Comparison of ENCODE assay signal across 18 cellular contexts in the genomic region with DNA sequence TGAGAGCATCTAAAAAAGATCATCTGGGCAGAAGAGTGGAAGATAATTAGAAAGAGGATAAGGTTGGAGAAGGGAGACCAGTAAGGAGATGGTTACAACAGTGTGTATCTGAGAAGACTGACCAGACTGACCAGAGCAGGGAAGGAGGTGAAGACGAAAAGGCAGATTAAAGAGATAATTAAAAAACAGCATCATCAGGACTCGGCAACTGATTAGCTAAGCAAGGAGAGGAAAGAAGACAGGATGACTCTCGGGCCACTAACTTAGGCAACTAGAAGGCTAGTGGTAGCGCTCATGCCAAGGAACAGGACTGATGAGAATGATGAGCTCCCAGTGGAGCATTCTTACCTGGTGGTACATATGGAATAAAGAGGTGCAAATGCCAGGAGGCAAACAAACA. TPM values are rescaled to one million over a fixed set of nuclear protein-coding genes. Genes with fewer than 3 reads are reported as not detected.
DNase-seq lines count a peak whose midpoint lies in the region; ATAC-seq, FAIRE-seq and TF ChIP-seq lines count a peak whose summit lies in the region.
"Had no signal": no experiment of that assay in that cellular context is flagged by ENCODE, and none has a peak within 500 bp of the region (broad histone marks: within the 10 kb centered on the region; RNA-seq: fewer than 3 reads in every experiment).

No MANE protein-coding gene starts in this region.

- H3K27ac ChIP-seq in DND-41 (ENCODE audit: low read length) (no peak overlapping the region), colonic mucosa (peak overlapping the region; percentile 19), neural progenitor cell (no peak overlapping the region)
- H3K27ac ChIP-seq: C4-2B had no signal

- H3K27me3 Mint-ChIP-seq in neural progenitor cell (ENCODE audit: insufficient read depth, low read depth) = no peaks in the 10 kb centered on the region
- H3K27me3 Mint-ChIP-seq: CD4-positive, alpha-beta memory T cell had no signal

- no peaks in the 10 kb centered on the region; the same call in 1 of the 2 replicates for H3F3A ChIP-seq in Loucy (ENCODE audit: low read depth)
- peaks cover 10% of the 10 kb centered on the region for H3F3A ChIP-seq in neural progenitor cell (ENCODE audit: low read depth)

- peaks cover 40% of the 10 kb centered on the region for H3K4me1 ChIP-seq in DND-41 (ENCODE audit: insufficient read depth, low read length)
- peaks cover 33% of the 10 kb centered on the region for H3K4me1 ChIP-seq in Loucy (ENCODE audit: insufficient read depth, low read length, poor library complexity, severe bottlenecking)
- H3K4me1 ChIP-seq in colonic mucosa = peaks cover 8% of the 10 kb centered on the region
- peaks cover 7% of the 10 kb centered on the region for H3K4me1 ChIP-seq in neural progenitor cell

- H3K36me3 ChIP-seq in DND-41 (ENCODE audit: insufficient read depth, low read length) (peaks cover 67% of the 10 kb centered on the region), Loucy (ENCODE audit: insufficient read depth, low read length) (peaks cover 16% of the 10 kb centered on the region; the same call in 1 of the 2 replicates), colonic mucosa (peaks cover 7% of the 10 kb centered on the region), neural progenitor cell (peaks cover 16% of the 10 kb centered on the region)

- H3K9ac ChIP-seq in DND-41 (ENCODE audit: low read depth, low read length) (no peak overlapping the region), Loucy (ENCODE audit: low read depth, low read length, poor library complexity, severe bottlenecking) (peak overlapping the region; percentile 34), colonic mucosa (ENCODE audit: low read depth in 2 of 2, low read length in 2 of 2) (no peak overlapping the region), neural progenitor cell (peak overlapping the region; percentile 16)

- DNase-seq in DND-41 (no peak), colonic mucosa (no peak), neural progenitor cell (ENCODE audit: low spot score) (no peak), DMS 273 (lab: John Stamatoyannopoulos, UW; ENCODE audit: unreplicated experiment) (no peak), GM19239 (ENCODE audit: insufficient read length, low spot score) (no peak), SW 1271 (lab: John Stamatoyannopoulos, UW) (no peak)
- DNase-seq in activated CD4-positive, alpha-beta T cell treated with anti-CD3 and anti-CD28 coated beads for 1 hour = no peak
- DNase-seq: ACHN; AML-193; CD4-positive, alpha-beta memory T cell; DMS53; GDM1; GOT3; H7 had no signal

- FAIRE-seq in GM19239 (lab: Jason Lieb, UNC) = no peak
- FAIRE-seq: A204.1 had no signal

- H3K36me3 Mint-ChIP-seq in neural progenitor cell = peaks cover 11% of the 10 kb centered on the region

- peak overlapping the region; percentile 10 for H3K4me2 ChIP-seq in DND-41 (ENCODE audit: insufficient read depth, low read length)
- H3K4me2 ChIP-seq in Loucy (ENCODE audit: low read depth, low read length, poor library complexity, severe bottlenecking) = peak overlapping the region; percentile 79
- H3K4me2 ChIP-seq in neural progenitor cell = no peak overlapping the region

- H2AFZ ChIP-seq in DND-41 (ENCODE audit: low read depth, low read length) (no peak overlapping the region), Loucy (ENCODE audit: low read length) (no peak overlapping the region), neural progenitor cell (replicated peaks) (no peak overlapping the region)

- no peaks in the 10 kb centered on the region for H4K20me1 ChIP-seq in DND-41 (ENCODE audit: insufficient read depth, low read length)
- H4K20me1 ChIP-seq in Loucy (ENCODE audit: insufficient read depth, low read length, poor library complexity, severe bottlenecking) = no peaks in the 10 kb centered on the region
- no peaks in the 10 kb centered on the region for H4K20me1 ChIP-seq in neural progenitor cell (ENCODE audit: low read depth)

- H3K4me1 Mint-ChIP-seq in neural progenitor cell = peaks cover 12% of the 10 kb centered on the region

- H3K9me3 ChIP-seq in DND-41 (ENCODE audit: insufficient read depth, low read length, severe bottlenecking) (no peaks in the 10 kb centered on the region), Loucy (ENCODE audit: insufficient read depth, low read depth, low read length) (no peaks in the 10 kb centered on the region), colonic mucosa (no peaks in the 10 kb centered on the region), neural progenitor cell (ENCODE audit: low read depth) (no peaks in the 10 kb centered on the region)

- ATAC-seq in DND-41 (ENCODE audit: insufficient read depth, low read depth) = no peak
- ATAC-seq: HCT116 had no signal

- no peak overlapping the region for H3K27ac Mint-ChIP-seq in neural progenitor cell

- no peak overlapping the region for H3K4me3 ChIP-seq in DND-41 (ENCODE audit: low read depth in 1 of 2, low read length in 2 of 2)
- H3K4me3 ChIP-seq in Loucy (ENCODE audit: low read length, poor library complexity, severe bottlenecking) = peak overlapping the region; percentile 39
- no peak overlapping the region for H3K4me3 ChIP-seq in colonic mucosa
- H3K4me3 ChIP-seq in neural progenitor cell = no peak overlapping the region

- no peaks in the 10 kb centered on the region for H3K9me2 ChIP-seq in Loucy (replicated peaks; ENCODE audit: low read depth, low read length)

- no peaks in the 10 kb centered on the region for H3K9me3 Mint-ChIP-seq in neural progenitor cell
- H3K9me3 Mint-ChIP-seq: CD4-positive, alpha-beta memory T cell had no signal

- H3K4me3 Mint-ChIP-seq in neural progenitor cell = no peak overlapping the region
- H3K4me3 Mint-ChIP-seq: CD4-positive, alpha-beta memory T cell had no signal

- no peak for TF ChIP-seq CTCF in DND-41 (IDR thresholded peaks at IDR 0.05; ENCODE audit: borderline replicate concordance, extremely low read depth, low read length, poor library complexity, severe bottlenecking)
- TF ChIP-seq CTCF in Loucy (conservative IDR thresholded peaks at IDR 0.05; ENCODE audit: low read length) = no peak
- TF ChIP-seq CTCF in colonic mucosa (IDR thresholded peaks at IDR 0.05) = no peak
- no peak for TF ChIP-seq CTCF in neural progenitor cell (IDR thresholded peaks at IDR 0.05)

- H3K79me2 ChIP-seq in DND-41 (ENCODE audit: insufficient read depth, low read length) = peaks cover 66% of the 10 kb centered on the region
- H3K79me2 ChIP-seq in Loucy (ENCODE audit: insufficient read depth, low read length) = peaks cover 60% of the 10 kb centered on the region
- H3K79me2 ChIP-seq in neural progenitor cell (ENCODE audit: low read depth) = peaks cover 49% of the 10 kb centered on the region

- intact Hi-C loops in colonic mucosa (cut with DNase I) = no loop called here

- H3K27me3 ChIP-seq in DND-41 (ENCODE audit: insufficient read depth, low read length, poor library complexity) (no peaks in the 10 kb centered on the region), Loucy (ENCODE audit: insufficient read depth, low read length, poor library complexity, severe bottlenecking) (no peaks in the 10 kb centered on the region), colonic mucosa (no peaks in the 10 kb centered on the region), neural progenitor cell (no peaks in the 10 kb centered on the region)

RNA-seq across cellular contexts. Expression of a gene that starts 3.9 kb away (rescaled TPM):
- total RNA-seq in colonic mucosa = 10 to 100 TPM; 59.8 to 61.2 TPM
- 90.4 and 107 TPM in 2 replicates for total RNA-seq in neural progenitor cell (ENCODE audit: low replicate concordance)

RNA-seq across cellular contexts. Expression of a gene that starts 28.5 kb away (rescaled TPM):
- 100 to 1,000 TPM in 1 of 2 donors, 10 to 100 TPM in 1; 76.2 to 127 TPM for total RNA-seq in colonic mucosa
- total RNA-seq in neural progenitor cell (ENCODE audit: low replicate concordance) = 154 and 212 TPM in 2 replicates

Comparison
In these comparisons a context has a peak if more than half of its experiments do, and no peak if none do; other contexts are left out.
1. H3K9ac ChIP-seq: peak in Loucy (single experiment) and neural progenitor cell (single experiment); none in DND-41 (single experiment) and colonic mucosa (0 of 2).